Comparison of ENCODE assay signal across 9 cellular contexts in the genomic region with DNA sequence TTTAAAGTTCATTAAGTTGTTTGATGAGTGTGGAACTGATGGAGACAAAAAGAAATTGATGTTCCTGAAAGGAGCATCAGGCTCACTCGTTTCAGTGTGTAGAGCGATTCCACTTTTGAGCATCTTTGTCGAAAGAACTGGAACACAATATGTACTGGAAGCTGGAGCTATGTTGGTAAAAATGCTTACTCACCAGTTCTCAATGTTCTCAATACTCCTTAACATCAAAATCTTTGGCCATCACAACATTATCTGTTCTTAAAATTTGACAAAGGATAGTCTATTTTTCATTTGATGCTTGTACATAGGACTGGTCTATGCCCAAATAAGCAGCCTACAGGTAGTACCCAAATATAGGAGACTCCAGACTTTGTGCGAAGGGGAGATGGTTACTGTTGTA. TPM values are rescaled to one million over a fixed set of nuclear protein-coding genes. Genes with fewer than 3 reads are reported as not detected.
"Had no signal": no experiment of that assay in that cellular context is flagged by ENCODE, and none has a peak within 500 bp of the region (broad histone marks: within the 10 kb centered on the region; RNA-seq: fewer than 3 reads in every experiment).

No MANE protein-coding gene starts in this region.

- H3K9ac ChIP-seq: KMS-11 had no signal

- H3K4me3 ChIP-seq: GM23338 had no signal

- H2AFZ ChIP-seq: GM23338 had no signal

- DNase-seq: H9, HCEC 1CT, KBM-7 had no signal

- H3K27ac ChIP-seq: KMS-11 had no signal

- H3K4me2 ChIP-seq: GM23338, KMS-11 had no signal

- ATAC-seq: GM23338 had no signal

- FAIRE-seq: H1, H54, HTR-8/SVneo had no signal

RNA-seq across cellular contexts. Expression of a gene that starts 18.7 kb away (rescaled TPM):
- total RNA-seq: HT-29 had no signal
